In genomic region chr2:54471221-54471711, GRCh38 we compare ENCODE assay signal across 8 cellular contexts. TPM values are rescaled to one million over a fixed set of nuclear protein-coding genes. Genes with fewer than 3 reads are reported as not detected.
DNase-seq lines count a peak whose midpoint lies in the region; ATAC-seq and TF ChIP-seq lines count a peak whose summit lies in the region.

No MANE protein-coding gene starts in this region.

- no peaks in the 10 kb centered on the region for H3K9me3 ChIP-seq in sigmoid colon

- 27 to 61% methylated on average over 1 of the region's 1 CpG for WGBS in sigmoid colon, 2 donors

- H3K4me1 ChIP-seq in sigmoid colon: peaks cover 0 to 87% (median 78%) of the 10 kb centered on the region in 4 donors

- TF ChIP-seq POLR2A in sigmoid colon (IDR thresholded peaks at IDR 0.05): no peak

- TF ChIP-seq EP300 in sigmoid colon (IDR thresholded peaks at IDR 0.05): no peak

- no peaks in the 10 kb centered on the region for H3K36me3 ChIP-seq in sigmoid colon

- peak; percentile 93 for ATAC-seq in GM21786 (IDR thresholded peaks at IDR 0.05; ENCODE audit: unreplicated experiment)
- ATAC-seq in HG03045 (IDR thresholded peaks at IDR 0.05; ENCODE audit: unreplicated experiment): no peak

- peak overlapping the region; percentile 49 to 83 (median 66) for H3K27ac ChIP-seq in sigmoid colon

- DNase-seq in DMS79 (lab: John Stamatoyannopoulos, UW): peak; percentile 55
- DNase-seq in NAMALWA (ENCODE audit: low spot score): peak; percentile 9
- DNase-seq in dermis blood vessel endothelial cell: peak; percentile 85
- no peak for DNase-seq in sigmoid colon
- no peak for DNase-seq in NOMO-1 treated with dmso at 0.1 percent for 144 hours (lab: John Stamatoyannopoulos, UW; ENCODE audit: unreplicated experiment)
- DNase-seq in activated CD8-positive, alpha-beta memory T cell treated with anti-CD3 and anti-CD28 coated beads, Interleukin-2, amount 50 U/mL, for 48 hours: no peak

- no peak for TF ChIP-seq CTCF in sigmoid colon (IDR thresholded peaks at IDR 0.05)

- no peak overlapping the region for H3K4me3 ChIP-seq in sigmoid colon

- intact Hi-C loops in sigmoid colon (cut with DNase I): no loop called here

- H3K27me3 ChIP-seq in sigmoid colon: no peaks in the 10 kb centered on the region

RNA-seq across cellular contexts. Expression of gene SPTBN1, which starts 15.1 kb away (rescaled TPM):
- 916 and 1,118 TPM in 2 replicates for total RNA-seq in dermis blood vessel endothelial cell
- total RNA-seq in sigmoid colon: 100 to 1,000 TPM; 169 to 273 (median 259) TPM
- 100 to 1,000 TPM in 1 of 3 donors, 10 to 100 TPM in 2; 23.1 to 101 (median 36.6) TPM for polyA plus RNA-seq in sigmoid colon

Comparison
In these comparisons a context has a peak if more than half of its experiments do, and no peak if none do; other contexts are left out.
1. DNase-seq: peak in DMS79 (single experiment), NAMALWA (single experiment) and dermis blood vessel endothelial cell (single experiment); none in sigmoid colon (single experiment), NOMO-1 treated with dmso at 0.1 percent for 144 hours (single experiment) and activated CD8-positive, alpha-beta memory T cell treated with anti-CD3 and anti-CD28 coated beads, Interleukin-2, amount 50 U/mL, for 48 hours (single experiment).